12 cellular contexts compared by ENCODE assay signal in genomic region chr9:18437315-18438200, GRCh38. TPM values are rescaled to one million over a fixed set of nuclear protein-coding genes. Genes with fewer than 3 reads are reported as not detected.
DNase-seq lines count a peak whose midpoint lies in the region; ATAC-seq and TF ChIP-seq lines count a peak whose summit lies in the region.
"Had no signal": no experiment of that assay in that cellular context is flagged by ENCODE, and none has a peak within 500 bp of the region (broad histone marks: within the 10 kb centered on the region; RNA-seq: fewer than 3 reads in every experiment).

No MANE protein-coding gene starts in this region.

- H3K27ac ChIP-seq in WERI-Rb-1 (no peak overlapping the region), heart left ventricle (peak overlapping the region; percentile 31 to 90 (median 71)), psoas muscle (no peak overlapping the region)

- no peak for TF ChIP-seq POLR2A in heart left ventricle (IDR thresholded peaks at IDR 0.05)

- H3K27me3 ChIP-seq in WERI-Rb-1 (ENCODE audit: insufficient read depth, low read depth, severe bottlenecking) (no peaks in the 10 kb centered on the region), heart left ventricle (no peaks in the 10 kb centered on the region), psoas muscle (ENCODE audit: insufficient read depth in 3 of 3, low read length in 2 of 3) (peaks cover 0 to 1% (median 0%) of the 10 kb centered on the region in 3 donors)

- intact Hi-C loops in heart left ventricle (cut with DNase I) (loop anchor here in 7 of 10 donors (2.0 to 10.0 kb wide), 6 partner anchors 75 to 590 kb away; no protein-coding TSS in a partner anchor), psoas muscle (cut with DNase I) (no loop called here)

- H3K4me1 ChIP-seq in ES-I3 (ENCODE audit: insufficient read depth, low read length) (no peaks in the 10 kb centered on the region; the same call in 1 of the 2 replicates), heart left ventricle (peaks cover 0 to 24% (median 13%) of the 10 kb centered on the region in 12 donors), psoas muscle (no peaks in the 10 kb centered on the region)

- H3K9ac ChIP-seq in ES-I3 (ENCODE audit: low read depth, low read length): peak overlapping the region; percentile 5; the same call in 1 of the 2 replicates

- WGBS in heart left ventricle, 4 donors: 19 to 23% (median 20%) methylated on average over 9 of the region's 9 CpGs
- 6 to 11% (median 10%) methylated on average over 9 of the region's 9 CpGs for WGBS in psoas muscle, 3 donors

- TF ChIP-seq CTCF in WERI-Rb-1 (IDR thresholded peaks at IDR 0.05; ENCODE audit: low read depth, low read length) (no peak), heart left ventricle (IDR thresholded peaks at IDR 0.05) (no peak), psoas muscle (IDR thresholded peaks at IDR 0.05) (no peak), GM20000 (IDR thresholded peaks at IDR 0.05; ENCODE audit: extremely low read depth, missing control alignments) (no peak)

- H3K9me3 ChIP-seq in ES-I3 (ENCODE audit: control insufficient read depth, insufficient read depth, low read length) (no peaks in the 10 kb centered on the region), WERI-Rb-1 (ENCODE audit: severe bottlenecking) (no peaks in the 10 kb centered on the region), heart left ventricle (no peaks in the 10 kb centered on the region), psoas muscle (no peaks in the 10 kb centered on the region)
- H3K9me3 ChIP-seq: HAP-1 had no signal

- DNase-seq in WERI-Rb-1 (peak; percentile 80), heart left ventricle (peak; percentile 39 to 68 (median 46)), psoas muscle (peak; percentile 18 to 52), mucosa of gallbladder (ENCODE audit: low spot score) (no peak), GM19238 (ENCODE audit: insufficient read length, low spot score) (no peak), GM20000 (ENCODE audit: low spot score) (no peak), SHP77 (lab: John Stamatoyannopoulos, UW) (no peak)
- DNase-seq: GDM1; stimulated activated naive CD8-positive, alpha-beta T cell treated with anti-CD3 and anti-CD28 coated beads, Interleukin-15, amount 100 ng/mL, for 72 hours had no signal

- H3K4me3 ChIP-seq in WERI-Rb-1 (ENCODE audit: low read depth, low read length) (peak overlapping the region; percentile 45), heart left ventricle (peak overlapping the region in 11 of 12 donors; percentile 21 to 66 (median 50)), psoas muscle (peak overlapping the region; percentile 60)
- H3K4me3 ChIP-seq: HAP-1 had no signal

- ATAC-seq in heart left ventricle: peak; percentile 73 to 89 (median 84)
- peak; percentile 51 to 72 (median 58) for ATAC-seq in psoas muscle

- H3K36me3 ChIP-seq in ES-I3 (ENCODE audit: insufficient read depth, low read length) (no peaks in the 10 kb centered on the region), WERI-Rb-1 (no peaks in the 10 kb centered on the region), heart left ventricle (no peaks in the 10 kb centered on the region), psoas muscle (ENCODE audit: insufficient read depth in 1 of 2, low read depth in 1 of 2) (no peaks in the 10 kb centered on the region)
- H3K36me3 ChIP-seq: HAP-1 had no signal

RNA-seq across cellular contexts. Expression of gene ADAMTSL1, which starts 36.4 kb away (rescaled TPM):
- 1 to 10 TPM in 6 of 9 donors, under 1 TPM in 3; 0.46 to 4.7 (median 1.4) TPM for total RNA-seq in heart left ventricle
- polyA plus RNA-seq in heart left ventricle: 1 to 10 TPM in 1 of 2 donors, under 1 TPM in 1; 0.50 to 1.0 TPM
- total RNA-seq in psoas muscle: under 1 TPM; 0.28 to 0.57 (median 0.40) TPM
- under 1 TPM; 0.08 to 0.13 (median 0.10) TPM for polyA plus RNA-seq in psoas muscle
- 1.8 TPM for total RNA-seq in mucosa of gallbladder
- total RNA-seq: T-helper 1 cell treated with Interleukin-12 subunit alpha and Interleukin-12 subunit beta and Interleukin-4 antibody, amounts not matched to agents 30 ng/mL and 1 ng/mL, for 36 hours had no signal

Comparison
In these comparisons a context has a peak if more than half of its experiments do, and no peak if none do; other contexts are left out.
1. DNase-seq: peak in WERI-Rb-1 (single experiment), heart left ventricle (5 of 5) and psoas muscle (2 of 2); none in mucosa of gallbladder (single experiment), GM19238 (single experiment), GM20000 (single experiment) and SHP77 (0 of 2).
2. H3K27ac ChIP-seq: peak in heart left ventricle (12 of 12); none in WERI-Rb-1 (single experiment) and psoas muscle (single experiment).
3. intact Hi-C loops: an anchor here in heart left ventricle (2.0 to 10.0 kb wide); none called in psoas muscle.
4. Peak in every context shown above with its lines, with median percentiles within 50 percentile points of each other: H3K4me3 ChIP-seq.